ENCODE assay signal across 13 cellular contexts in the genomic region with DNA sequence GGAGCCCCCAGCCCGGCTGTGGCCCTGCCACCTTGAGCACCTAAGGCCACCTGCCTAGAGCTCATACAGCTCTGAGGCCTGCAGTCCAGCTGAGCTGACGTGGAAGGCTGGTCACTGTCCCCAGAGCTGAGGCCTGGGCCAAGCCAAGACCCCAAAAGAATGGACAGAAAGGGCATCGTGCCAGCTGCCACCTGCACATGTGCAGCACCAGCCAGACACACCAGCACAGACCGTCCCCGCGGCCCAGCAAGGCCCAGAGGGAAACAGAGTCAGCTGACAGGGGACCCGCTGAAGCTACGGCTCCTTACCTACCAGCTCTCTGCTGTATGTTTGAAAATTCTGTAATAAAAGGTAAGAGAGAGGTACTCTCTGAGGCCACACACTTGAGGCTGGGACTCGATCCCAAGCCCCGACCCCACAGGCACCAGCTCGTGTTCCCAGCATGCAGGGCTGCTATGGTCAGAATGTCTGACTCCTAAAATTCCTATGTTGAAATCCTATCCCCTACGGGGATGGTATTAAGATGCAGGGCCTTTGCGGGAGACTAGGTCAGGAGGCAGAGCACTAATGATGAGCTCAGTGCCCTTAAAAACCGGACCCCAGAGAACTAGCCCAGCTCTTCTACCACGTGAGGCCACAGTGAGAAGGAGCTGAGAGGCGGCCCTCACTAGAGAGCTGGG. TPM values are rescaled to one million over a fixed set of nuclear protein-coding genes. Genes with fewer than 3 reads are reported as not detected.
DNase-seq lines count a peak whose midpoint lies in the region; ATAC-seq and TF ChIP-seq lines count a peak whose summit lies in the region.
"Had no signal": no experiment of that assay in that cellular context is flagged by ENCODE, and none has a peak within 500 bp of the region (broad histone marks: within the 10 kb centered on the region; RNA-seq: fewer than 3 reads in every experiment).

No MANE protein-coding gene starts in this region.

- no peak overlapping the region for H3K4me2 ChIP-seq in GM23338
- no peak overlapping the region for H3K4me2 ChIP-seq in hepatocyte

- H3K9me2 ChIP-seq in GM23338 (ENCODE audit: insufficient read depth), result no peaks in the 10 kb centered on the region
- H3K9me2 ChIP-seq in hepatocyte (replicated peaks; ENCODE audit: insufficient read depth), result no peaks in the 10 kb centered on the region

- no peaks in the 10 kb centered on the region for H3K9me3 ChIP-seq in hepatocyte (ENCODE audit: low read depth)
- H3K9me3 ChIP-seq: spleen had no signal

- no peaks in the 10 kb centered on the region for H3F3A ChIP-seq in GM23338 (replicated peaks; ENCODE audit: low read depth)

- 81% methylated on average over 16 of the region's 16 CpGs for WGBS in hepatocyte (ENCODE audit: low lambda C conversion rate, missing lambda C conversion rate)

- H3K4me1 ChIP-seq in GM23338 (ENCODE audit: insufficient read depth), result no peaks in the 10 kb centered on the region
- peaks cover 6% of the 10 kb centered on the region for H3K4me1 ChIP-seq in hepatocyte (ENCODE audit: insufficient read depth)

- H4K20me1 ChIP-seq in GM23338 (replicated peaks; ENCODE audit: insufficient read depth) (peaks cover 5% of the 10 kb centered on the region; the same call in 1 of the 2 replicates), hepatocyte (ENCODE audit: insufficient read depth, poor library complexity, severe bottlenecking) (no peaks in the 10 kb centered on the region)

- H3K4me3 Mint-ChIP-seq in GM23338, result no peak overlapping the region
- H3K4me3 Mint-ChIP-seq: activated CD4-positive, alpha-beta T cell treated with anti-CD3 and anti-CD28 coated beads, Interleukin-2, amount 10 ng/mL, durations not matched to agents 24 days and 14 days had no signal

- H3K4me1 Mint-ChIP-seq in GM23338, result peaks cover 3% of the 10 kb centered on the region; the same call in 2 of the 3 replicates
- H3K4me1 Mint-ChIP-seq: activated CD4-positive, alpha-beta T cell treated with anti-CD3 and anti-CD28 coated beads, Interleukin-2, amount 10 ng/mL, durations not matched to agents 24 days and 14 days had no signal

- DNase-seq in GM23338 (ENCODE audit: low spot score) (no peak), astrocyte of the hippocampus (ENCODE audit: low read depth, low spot score) (peak; percentile 44), hepatocyte (ENCODE audit: low spot score) (no peak), smooth muscle cell of the brain vasculature (ENCODE audit: low read depth, low spot score) (peak; percentile 21), NCI-H526 (lab: John Stamatoyannopoulos, UW) (no peak), DMS114 treated with DMSO at 0.1 percent for 48 hours (lab: John Stamatoyannopoulos, UW; ENCODE audit: unreplicated experiment) (no peak)
- DNase-seq: activated CD4-positive, alpha-beta T cell treated with anti-CD3 and anti-CD28 coated beads, Interleukin-2, amount 10 ng/mL, durations not matched to agents 24 days and 14 days; cortex of kidney; DMS53; NCI-H1092; spleen had no signal

- no peaks in the 10 kb centered on the region; the same call in 2 of the 3 replicates for H3K36me3 Mint-ChIP-seq in GM23338 (ENCODE audit: low read depth)

- TF ChIP-seq CTCF in GM23338 (conservative IDR thresholded peaks at IDR 0.05; ENCODE audit: low read depth in 2 of 2) (no peak), hepatocyte (IDR thresholded peaks at IDR 0.05; ENCODE audit: poor library complexity) (no peak)

- peaks cover 7% of the 10 kb centered on the region for H3K79me2 ChIP-seq in GM23338 (replicated peaks; ENCODE audit: insufficient read depth)
- peaks cover 56% of the 10 kb centered on the region for H3K79me2 ChIP-seq in hepatocyte

- H3K9me3 Mint-ChIP-seq in GM23338, result no peaks in the 10 kb centered on the region
- H3K9me3 Mint-ChIP-seq: activated CD4-positive, alpha-beta T cell treated with anti-CD3 and anti-CD28 coated beads, Interleukin-2, amount 10 ng/mL, durations not matched to agents 24 days and 14 days had no signal

- H3K36me3 ChIP-seq in GM23338 (ENCODE audit: insufficient read depth) (no peaks in the 10 kb centered on the region), hepatocyte (replicated peaks; ENCODE audit: insufficient read depth, low read depth) (no peaks in the 10 kb centered on the region)

- no peak overlapping the region for H2AFZ ChIP-seq in GM23338
- H2AFZ ChIP-seq in hepatocyte, result no peak overlapping the region

- H3K27ac ChIP-seq in GM23338 (ENCODE audit: low read depth) (no peak overlapping the region; the same call in 1 of the 2 replicates), hepatocyte (peak overlapping the region; percentile 20)
- H3K27ac ChIP-seq: spleen had no signal

- H3K27me3 Mint-ChIP-seq in GM23338 (ENCODE audit: insufficient read depth, low read depth, poor library complexity), result peaks cover 5% of the 10 kb centered on the region
- H3K27me3 Mint-ChIP-seq: activated CD4-positive, alpha-beta T cell treated with anti-CD3 and anti-CD28 coated beads, Interleukin-2, amount 10 ng/mL, durations not matched to agents 24 days and 14 days had no signal

- peak; percentile 50 for ATAC-seq in GM23338
- ATAC-seq in GM21447 (IDR thresholded peaks at IDR 0.05; ENCODE audit: unreplicated experiment), result no peak
- ATAC-seq in HG03442 (IDR thresholded peaks at IDR 0.05; ENCODE audit: unreplicated experiment), result no peak

- H3K27ac Mint-ChIP-seq in GM23338, result no peak overlapping the region; the same call in 1 of the 2 replicates
- H3K27ac Mint-ChIP-seq: activated CD4-positive, alpha-beta T cell treated with anti-CD3 and anti-CD28 coated beads, Interleukin-2, amount 10 ng/mL, durations not matched to agents 24 days and 14 days had no signal

- H3K4me3 ChIP-seq in GM23338 (no peak overlapping the region), hepatocyte (no peak overlapping the region)
- H3K4me3 ChIP-seq: spleen had no signal

- H3K27me3 ChIP-seq in GM23338 (ENCODE audit: insufficient read depth), result no peaks in the 10 kb centered on the region
- H3K27me3 ChIP-seq in hepatocyte, result no peaks in the 10 kb centered on the region
- H3K27me3 ChIP-seq: spleen had no signal

TF ChIP-seq in GM23338, 12 proteins besides CTCF, POLR2A, EP300 and RAD21 (continues in another document):
- TF ChIP-seq NANOG (IDR thresholded peaks at IDR 0.05; ENCODE audit: borderline replicate concordance), result no peak
- TF ChIP-seq, protein P1, sequence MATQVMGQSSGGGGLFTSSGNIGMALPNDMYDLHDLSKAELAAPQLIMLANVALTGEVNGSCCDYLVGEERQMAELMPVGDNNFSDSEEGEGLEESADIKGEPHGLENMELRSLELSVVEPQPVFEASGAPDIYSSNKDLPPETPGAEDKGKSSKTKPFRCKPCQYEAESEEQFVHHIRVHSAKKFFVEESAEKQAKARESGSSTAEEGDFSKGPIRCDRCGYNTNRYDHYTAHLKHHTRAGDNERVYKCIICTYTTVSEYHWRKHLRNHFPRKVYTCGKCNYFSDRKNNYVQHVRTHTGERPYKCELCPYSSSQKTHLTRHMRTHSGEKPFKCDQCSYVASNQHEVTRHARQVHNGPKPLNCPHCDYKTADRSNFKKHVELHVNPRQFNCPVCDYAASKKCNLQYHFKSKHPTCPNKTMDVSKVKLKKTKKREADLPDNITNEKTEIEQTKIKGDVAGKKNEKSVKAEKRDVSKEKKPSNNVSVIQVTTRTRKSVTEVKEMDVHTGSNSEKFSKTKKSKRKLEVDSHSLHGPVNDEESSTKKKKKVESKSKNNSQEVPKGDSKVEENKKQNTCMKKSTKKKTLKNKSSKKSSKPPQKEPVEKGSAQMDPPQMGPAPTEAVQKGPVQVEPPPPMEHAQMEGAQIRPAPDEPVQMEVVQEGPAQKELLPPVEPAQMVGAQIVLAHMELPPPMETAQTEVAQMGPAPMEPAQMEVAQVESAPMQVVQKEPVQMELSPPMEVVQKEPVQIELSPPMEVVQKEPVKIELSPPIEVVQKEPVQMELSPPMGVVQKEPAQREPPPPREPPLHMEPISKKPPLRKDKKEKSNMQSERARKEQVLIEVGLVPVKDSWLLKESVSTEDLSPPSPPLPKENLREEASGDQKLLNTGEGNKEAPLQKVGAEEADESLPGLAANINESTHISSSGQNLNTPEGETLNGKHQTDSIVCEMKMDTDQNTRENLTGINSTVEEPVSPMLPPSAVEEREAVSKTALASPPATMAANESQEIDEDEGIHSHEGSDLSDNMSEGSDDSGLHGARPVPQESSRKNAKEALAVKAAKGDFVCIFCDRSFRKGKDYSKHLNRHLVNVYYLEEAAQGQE (IDR thresholded peaks at IDR 0.05; ENCODE audit: unreplicated experiment), result no peak
- TF ChIP-seq ETS1 (IDR thresholded peaks at IDR 0.05), result no peak
- TF ChIP-seq POLR2AphosphoS5 (IDR thresholded peaks at IDR 0.05; ENCODE audit: low read depth), result no peak

RNA-seq across cellular contexts. Expression of gene BRF1, which starts 25.4 kb away (rescaled TPM):
- 27.8 and 29.9 TPM in 2 replicates for total RNA-seq in GM23338 (2014; rRNA removed; shearing (Covaris generic))
- polyA plus RNA-seq in GM23338 (2016; fragmentation: Nextera tagmentation; extraction: Ambion mirVana) (7.6 and 8.6 TPM in 2 replicates), hepatocyte (23.6 and 27.3 TPM in 2 replicates)
- 21.1 and 35.9 TPM in 2 replicates for total RNA-seq in hepatocyte

RNA-seq across cellular contexts. Expression of gene BTBD6, which starts 27.1 kb away (rescaled TPM):
- 11.6 and 12.1 TPM in 2 replicates for total RNA-seq in GM23338 (2014; rRNA removed; shearing (Covaris generic))
- polyA plus RNA-seq in GM23338 (2016; fragmentation: Nextera tagmentation; extraction: Ambion mirVana) (2.2 and 3.2 TPM in 2 replicates), hepatocyte (41.0 and 47.5 TPM in 2 replicates)
- total RNA-seq in hepatocyte, result 39.6 and 42.2 TPM in 2 replicates

RNA-seq across cellular contexts. Expression of gene PACS2, which starts 39.1 kb away (rescaled TPM):
- total RNA-seq in GM23338 (2014; rRNA removed; shearing (Covaris generic)), result 67.7 and 79.0 TPM in 2 replicates
- 22.5 and 27.5 TPM in 2 replicates for polyA plus RNA-seq in GM23338 (2016; fragmentation: Nextera tagmentation; extraction: Ambion mirVana)
- total RNA-seq in hepatocyte, result 31.9 and 41.1 TPM in 2 replicates
- 53.1 and 54.5 TPM in 2 replicates for polyA plus RNA-seq in hepatocyte

Comparison
In these comparisons a context has a peak if more than half of its experiments do, and no peak if none do; other contexts are left out.
1. DNase-seq: peak in astrocyte of the hippocampus (single experiment) and smooth muscle cell of the brain vasculature (single experiment); none in GM23338 (single experiment), hepatocyte (single experiment), NCI-H526 (0 of 2) and DMS114 treated with DMSO at 0.1 percent for 48 hours (single experiment).